ENCODE assay signal across 11 cellular contexts in genomic region chr10:78035933-78036583, GRCh38. TPM values are rescaled to one million over a fixed set of nuclear protein-coding genes. Genes with fewer than 3 reads are reported as not detected.
A peak's percentile ranks its signal among the peaks of the same experiment; 100 is the strongest.
DNase-seq lines count a peak whose midpoint lies in the region; ATAC-seq and TF ChIP-seq lines count a peak whose summit lies in the region.
"Had no signal": no experiment of that assay in that cellular context is flagged by ENCODE, and none has a peak within 500 bp of the region (broad histone marks: within the 10 kb centered on the region; RNA-seq: fewer than 3 reads in every experiment).

No MANE protein-coding gene starts in this region.

- H4K20me1 ChIP-seq in SK-N-SH (ENCODE audit: insufficient read depth): peaks cover 67% of the 10 kb centered on the region

- TF ChIP-seq CTCF in SK-N-SH (IDR thresholded peaks at IDR 0.05) (no peak), NB4 (IDR thresholded peaks at IDR 0.05; ENCODE audit: low read depth, low read length) (no peak), chondrocyte (IDR thresholded peaks at IDR 0.05) (no peak), osteocyte (IDR thresholded peaks at IDR 0.05) (no peak)

- H3K4me1 Mint-ChIP-seq in chondrocyte (ENCODE audit: low read depth): peaks cover 41% of the 10 kb centered on the region
- peaks cover 28% of the 10 kb centered on the region for H3K4me1 Mint-ChIP-seq in osteocyte (ENCODE audit: unreplicated experiment)

- H3K27me3 Mint-ChIP-seq in chondrocyte (ENCODE audit: low read depth) (no peaks in the 10 kb centered on the region), osteocyte (ENCODE audit: unreplicated experiment) (no peaks in the 10 kb centered on the region)

- no peak for TF ChIP-seq EP300 in SK-N-SH (IDR thresholded peaks at IDR 0.05; ENCODE audit: borderline replicate concordance in 1 of 2, low read depth in 1 of 2, low read length in 1 of 2)

- peak overlapping the region; percentile 45 for H3K27ac Mint-ChIP-seq in chondrocyte (ENCODE audit: unreplicated experiment)
- no peak overlapping the region for H3K27ac Mint-ChIP-seq in osteocyte (ENCODE audit: unreplicated experiment)

- no peak overlapping the region for H3K4me3 Mint-ChIP-seq in chondrocyte (ENCODE audit: unreplicated experiment)
- peak overlapping the region; percentile 4 for H3K4me3 Mint-ChIP-seq in osteocyte (ENCODE audit: unreplicated experiment)

- H3K9me3 Mint-ChIP-seq in chondrocyte (ENCODE audit: low read depth): no peaks in the 10 kb centered on the region
- no peaks in the 10 kb centered on the region for H3K9me3 Mint-ChIP-seq in osteocyte (ENCODE audit: unreplicated experiment)

- DNase-seq in SK-N-SH (no peak), NB4 (ENCODE audit: low read depth) (no peak), chondrocyte (ENCODE audit: low spot score) (no peak), osteocyte (ENCODE audit: extremely low spot score, unreplicated experiment) (no peak), caudate nucleus (lab: John Stamatoyannopoulos, UW) (no peak)
- DNase-seq: colonic mucosa had no signal

- H3K27ac ChIP-seq in SK-N-SH (ENCODE audit: low read depth in 2 of 2, low read length in 1 of 2) (no peak overlapping the region), caudate nucleus (ENCODE audit: low read depth, low read length) (no peak overlapping the region)
- H3K27ac ChIP-seq: 22Rv1, colonic mucosa had no signal

- H2AFZ ChIP-seq in SK-N-SH (ENCODE audit: low read depth): no peak overlapping the region

- peaks cover 22 to 41% of the 10 kb centered on the region in 2 experiments; a peak in 3 of 4 replicates for H3K4me1 ChIP-seq in SK-N-SH (ENCODE audit: control insufficient read depth in 1 of 2, insufficient read depth in 2 of 2, low read depth in 1 of 2, low read length in 1 of 2)
- H3K4me1 ChIP-seq: colonic mucosa had no signal

- H3K4me3 ChIP-seq in SK-N-SH (ENCODE audit: low read depth in 2 of 2, low read length in 1 of 2): peak overlapping the region in 1 of 2 experiments; percentile 76; a peak in 1 of 4 replicates
- H3K4me3 ChIP-seq in NB4 (ENCODE audit: low read depth, low read length): peak overlapping the region; percentile 93
- H3K4me3 ChIP-seq: colonic mucosa, prostate gland had no signal

- H3K9ac ChIP-seq in SK-N-SH: no peak overlapping the region

- H3K79me2 ChIP-seq in SK-N-SH (ENCODE audit: insufficient read depth): peaks cover 61% of the 10 kb centered on the region

- H3K27me3 ChIP-seq in SK-N-SH (ENCODE audit: insufficient read depth): no peaks in the 10 kb centered on the region
- H3K27me3 ChIP-seq: colonic mucosa had no signal

- H3K9me2 ChIP-seq in SK-N-SH: no peaks in the 10 kb centered on the region

- H3K36me3 Mint-ChIP-seq in chondrocyte (ENCODE audit: low read depth) (peaks cover 35% of the 10 kb centered on the region), osteocyte (ENCODE audit: unreplicated experiment) (peaks cover 42% of the 10 kb centered on the region)

- no peaks in the 10 kb centered on the region for H3K9me3 ChIP-seq in SK-N-SH
- H3K9me3 ChIP-seq: colonic mucosa, prostate gland had no signal

- H3K4me2 ChIP-seq in SK-N-SH: peak overlapping the region; percentile 84

- peaks cover 32% of the 10 kb centered on the region for H3F3A ChIP-seq in SK-N-SH (replicated peaks; ENCODE audit: insufficient read depth)

- WGBS in SK-N-SH (ENCODE audit: low lambda C conversion rate): 86% methylated on average over 9 of the region's 9 CpGs

- POLR2A ChIA-PET in SK-N-SH (lab: Yijun Ruan, JAX): no interaction called here

- H3K36me3 ChIP-seq in SK-N-SH (replicated peaks in 1 of 2; ENCODE audit: control insufficient read depth in 1 of 2, insufficient read depth in 2 of 2, low read length in 1 of 2): peaks cover 63 to 67% of the 10 kb centered on the region in 2 experiments

- no peak for ATAC-seq in SK-N-SH treated with all-trans-retinoic acid at 6 μM for 48 hours
- ATAC-seq in GM18502 (IDR thresholded peaks at IDR 0.05; ENCODE audit: poor library complexity, unreplicated experiment): no peak
- ATAC-seq in HG03097 (IDR thresholded peaks at IDR 0.05; ENCODE audit: low FRiP score, unreplicated experiment): no peak

- TF ChIP-seq RAD21 in SK-N-SH (IDR thresholded peaks at IDR 0.05; ENCODE audit: low read length): no peak

- TF ChIP-seq POLR2A in NB4 (IDR thresholded peaks at IDR 0.05; ENCODE audit: extremely low read depth, insufficient read length): no peak

- CTCF ChIA-PET in SK-N-SH (lab: Yijun Ruan, JAX): interaction anchor here (0.6 to 2.3 kb wide), 4 partner anchors 11 to 1159 kb away, joined by 3 to 28 read pairs (median 3); no protein-coding TSS in a partner anchor

TF ChIP-seq in SK-N-SH, 30 proteins besides CTCF, POLR2A, EP300 and RAD21:
- TF ChIP-seq TAF1 (IDR thresholded peaks at IDR 0.05; ENCODE audit: borderline replicate concordance, low read depth, low read length): no peak
- no peak for TF ChIP-seq RXRA (IDR thresholded peaks at IDR 0.05; ENCODE audit: borderline replicate concordance, low read depth)
- no peak for TF ChIP-seq USF2 (IDR thresholded peaks at IDR 0.05; ENCODE audit: borderline replicate concordance, low read depth, low read length)
- TF ChIP-seq NFIC (IDR thresholded peaks at IDR 0.05; ENCODE audit: borderline replicate concordance): no peak
- TF ChIP-seq JUND (IDR thresholded peaks at IDR 0.05): no peak
- no peak for TF ChIP-seq GATA2 (CRISPR knock-in tag; IDR thresholded peaks at IDR 0.05)

TF ChIP-seq in SK-N-SH treated with all-trans-retinoic acid at 6 μM for 48 hours, 23 proteins besides CTCF, POLR2A, EP300 and RAD21 (continues in another document):
- no peak for TF ChIP-seq BACH2 (CRISPR knock-in tag; IDR thresholded peaks at IDR 0.05; ENCODE audit: borderline replicate concordance)
- no peak for TF ChIP-seq OSR1 (CRISPR knock-in tag; IDR thresholded peaks at IDR 0.05)
- no peak for TF ChIP-seq PATZ1 (CRISPR knock-in tag; IDR thresholded peaks at IDR 0.05; ENCODE audit: borderline replicate concordance)
- TF ChIP-seq ZC3H10 (CRISPR knock-in tag; IDR thresholded peaks at IDR 0.05): no peak
- TF ChIP-seq CSRNP3 (CRISPR knock-in tag; IDR thresholded peaks at IDR 0.05): no peak
- TF ChIP-seq TSHZ2 (CRISPR knock-in tag; IDR thresholded peaks at IDR 0.05): no peak
- no peak for TF ChIP-seq GLIS3 (CRISPR knock-in tag; IDR thresholded peaks at IDR 0.05)

RNA-seq across cellular contexts. Expression of gene RPS24, which starts 2.4 kb away (rescaled TPM):
- 3,806 and 4,595 TPM in 2 replicates for polyA plus RNA-seq in SK-N-SH (2012; rRNA removed)
- polyA plus RNA-seq in SK-N-SH (2012; cell fraction: cytosol; rRNA removed): 5,571 and 7,484 TPM in 2 replicates
- polyA plus RNA-seq in SK-N-SH (2012; cell fraction: nucleus; rRNA removed): 872 and 1,029 TPM in 2 replicates
- 747 to 937 TPM (median 759 TPM) in 3 replicates for total RNA-seq in chondrocyte
- 1,006 and 1,022 TPM in 2 replicates for total RNA-seq in osteocyte

RNA-seq across cellular contexts. Expression of gene POLR3A, which starts 6.7 kb away (rescaled TPM):
- 10.8 and 14.1 TPM in 2 replicates for polyA plus RNA-seq in SK-N-SH (2012; rRNA removed)
- polyA plus RNA-seq in SK-N-SH (2012; cell fraction: cytosol; rRNA removed): 7.7 and 9.0 TPM in 2 replicates
- 23.2 and 30.4 TPM in 2 replicates for polyA plus RNA-seq in SK-N-SH (2012; cell fraction: nucleus; rRNA removed)
- 13.1 to 17.4 TPM (median 13.9 TPM) in 3 replicates for total RNA-seq in chondrocyte
- total RNA-seq in osteocyte: 16.6 and 19.5 TPM in 2 replicates
